20 cellular contexts compared by ENCODE assay signal in the genomic region with DNA sequence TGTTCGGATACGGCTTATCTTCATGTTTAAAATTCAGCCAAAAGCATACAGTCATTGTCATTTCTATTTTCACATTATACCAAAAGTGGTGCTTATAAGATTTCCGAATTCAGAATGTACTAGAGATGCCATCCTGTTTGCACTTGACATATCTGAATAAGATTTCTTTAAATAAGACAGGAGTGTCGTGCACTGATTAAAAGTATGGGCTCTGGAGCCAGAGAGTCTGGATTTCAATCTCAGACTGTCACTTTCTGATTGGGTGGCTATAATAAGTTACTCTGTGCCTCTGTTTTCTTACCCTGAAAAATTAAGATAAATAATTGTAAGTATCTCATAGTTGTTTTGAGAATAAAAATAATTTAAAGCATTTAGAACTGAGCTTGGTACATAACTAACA.
DNase-seq lines count a peak whose midpoint lies in the region; ATAC-seq and TF ChIP-seq lines count a peak whose summit lies in the region.
"Had no signal": no experiment of that assay in that cellular context is flagged by ENCODE, and none has a peak within 500 bp of the region (broad histone marks: within the 10 kb centered on the region; RNA-seq: fewer than 3 reads in every experiment).

No MANE protein-coding gene starts in this region.

- peaks cover 7% of the 10 kb centered on the region for H3K27me3 Mint-ChIP-seq in activated CD4-positive, alpha-beta T cell treated with anti-CD3 and anti-CD28 coated beads, Interleukin-2, amount 10 ng/mL, durations not matched to agents 24 days and 14 days
- H3K27me3 Mint-ChIP-seq: B cell had no signal

- H3K4me3 Mint-ChIP-seq in activated CD4-positive, alpha-beta T cell treated with anti-CD3 and anti-CD28 coated beads, Interleukin-2, amount 10 ng/mL, durations not matched to agents 24 days and 14 days: no peak overlapping the region
- H3K4me3 Mint-ChIP-seq: B cell; CD4-positive, CD25-positive, alpha-beta regulatory T cell; CD8-positive, alpha-beta T cell; HFFc6 had no signal

- H3K36me3 Mint-ChIP-seq in activated CD4-positive, alpha-beta T cell treated with anti-CD3 and anti-CD28 coated beads, Interleukin-2, amount 10 ng/mL, durations not matched to agents 24 days and 14 days (ENCODE audit: low read depth): no peaks in the 10 kb centered on the region
- H3K36me3 Mint-ChIP-seq: CD4-positive, CD25-positive, alpha-beta regulatory T cell; CD8-positive, alpha-beta T cell had no signal

- H3K4me1 Mint-ChIP-seq in activated CD4-positive, alpha-beta T cell treated with anti-CD3 and anti-CD28 coated beads, Interleukin-2, amount 10 ng/mL, durations not matched to agents 24 days and 14 days: no peaks in the 10 kb centered on the region
- H3K4me1 Mint-ChIP-seq: B cell; CD4-positive, CD25-positive, alpha-beta regulatory T cell had no signal

- H3K27ac ChIP-seq in ascending aorta (peak overlapping the region; percentile 20 to 32), thoracic aorta (peak overlapping the region; percentile 24 to 41)
- H3K27ac ChIP-seq: 22Rv1, BLaER1, C4-2B had no signal

- no peak for TF ChIP-seq CTCF in ascending aorta (IDR thresholded peaks at IDR 0.05)
- TF ChIP-seq CTCF in thoracic aorta (IDR thresholded peaks at IDR 0.05): no peak

- no peak overlapping the region for H3K27ac Mint-ChIP-seq in activated CD4-positive, alpha-beta T cell treated with anti-CD3 and anti-CD28 coated beads, Interleukin-2, amount 10 ng/mL, durations not matched to agents 24 days and 14 days
- H3K27ac Mint-ChIP-seq: B cell; CD4-positive, CD25-positive, alpha-beta regulatory T cell; CD8-positive, alpha-beta T cell; HFFc6 had no signal

- no peaks in the 10 kb centered on the region for H3K4me1 ChIP-seq in ascending aorta
- H3K4me1 ChIP-seq in thoracic aorta (ENCODE audit: control insufficient read depth in 1 of 2, low read depth in 2 of 2): peaks cover 10 to 33% of the 10 kb centered on the region in 2 donors
- H3K4me1 ChIP-seq: BLaER1, Caco-2, HAP-1 had no signal

- DNase-seq in Right ventricle myocardium superior (no peak), Right ventricle myocardium inferior (ENCODE audit: missing footprints) (no peak), ascending aorta (ENCODE audit: low spot score in 2 of 2) (no peak), left ventricle myocardium superior (no peak), thoracic aorta (ENCODE audit: low spot score) (no peak), retina (no peak)
- DNase-seq in activated CD4-positive, alpha-beta T cell treated with anti-CD3 and anti-CD28 coated beads, Interleukin-2, amount 10 ng/mL, durations not matched to agents 24 days and 14 days: no peak
- DNase-seq: Caco-2; CD4-positive, CD25-positive, alpha-beta regulatory T cell; CD8-positive, alpha-beta T cell; DMS153; DND-41; GOT3; HFFc6 had no signal

- H3K9me3 Mint-ChIP-seq in activated CD4-positive, alpha-beta T cell treated with anti-CD3 and anti-CD28 coated beads, Interleukin-2, amount 10 ng/mL, durations not matched to agents 24 days and 14 days: peaks cover 6% of the 10 kb centered on the region
- H3K9me3 Mint-ChIP-seq: HFFc6 had no signal

- H3K9me3 ChIP-seq in ascending aorta (peaks cover 0 to 12% of the 10 kb centered on the region in 2 donors), thoracic aorta (no peaks in the 10 kb centered on the region)
- H3K9me3 ChIP-seq: BLaER1, Caco-2, HAP-1 had no signal

- ATAC-seq in Right ventricle myocardium superior (ENCODE audit: poor library complexity) (peak; percentile 57), Right ventricle myocardium inferior (no peak), left ventricle myocardium superior (peak; percentile 51), thoracic aorta (ENCODE audit: insufficient number of reproducible peaks, low FRiP score, low read depth) (no peak), HG02763 (IDR thresholded peaks at IDR 0.05; ENCODE audit: unreplicated experiment) (no peak)
- ATAC-seq: CD8-positive, alpha-beta T cell had no signal

- intact Hi-C loops in Right ventricle myocardium superior (cut with DNase I) (no loop called here), Right ventricle myocardium inferior (cut with DNase I) (no loop called here), ascending aorta (cut with DNase I) (no loop called here), left ventricle myocardium superior (cut with micrococcal nuclease) (no loop called here)
- intact Hi-C loops in activated CD4-positive, alpha-beta T cell treated with anti-CD3 and anti-CD28 coated beads, Interleukin-2, amount 10 ng/mL, durations not matched to agents 24 days and 14 days (cut with micrococcal nuclease): no loop called here

- H3K27me3 ChIP-seq in ascending aorta: no peaks in the 10 kb centered on the region
- H3K27me3 ChIP-seq in thoracic aorta (replicated peaks; ENCODE audit: insufficient read depth): no peaks in the 10 kb centered on the region
- H3K27me3 ChIP-seq: BLaER1 had no signal

- H3K4me3 ChIP-seq in ascending aorta: peak overlapping the region in 1 of 2 donors; percentile 2
- H3K4me3 ChIP-seq in thoracic aorta: peak overlapping the region; percentile 5
- H3K4me3 ChIP-seq: BLaER1, HAP-1 had no signal

- H3K36me3 ChIP-seq in ascending aorta: no peaks in the 10 kb centered on the region
- H3K36me3 ChIP-seq in thoracic aorta: no peaks in the 10 kb centered on the region
- H3K36me3 ChIP-seq: BLaER1, HAP-1 had no signal

Comparison
In these comparisons a context has a peak if more than half of its experiments do, and no peak if none do; other contexts are left out.
1. ATAC-seq: peak in Right ventricle myocardium superior (single experiment) and left ventricle myocardium superior (single experiment); none in Right ventricle myocardium inferior (single experiment), thoracic aorta (single experiment) and HG02763 (single experiment).